Comparison of ENCODE assay signal across 10 cellular contexts in genomic region chr6:7241709-7242645, GRCh38.
DNase-seq lines count a peak whose midpoint lies in the region; ATAC-seq and FAIRE-seq lines count a peak whose summit lies in the region.
"Had no signal": no experiment of that assay in that cellular context is flagged by ENCODE, and none has a peak within 500 bp of the region (broad histone marks: within the 10 kb centered on the region; RNA-seq: fewer than 3 reads in every experiment).

No MANE protein-coding gene starts in this region.

- H3K27ac ChIP-seq in BLaER1 treated with 17β-estradiol and CSF1 and Interleukin-3, amounts not matched to agents 10 nM and 100 nM = peak overlapping the region in 9 of 11 experiments; percentile 36 to 85 (median 58); a peak in 15 of 22 replicates
- peak overlapping the region; percentile 30 for H3K27ac ChIP-seq in duodenal mucosa (ENCODE audit: low read depth, low read length)
- H3K27ac ChIP-seq: SJCRH30 had no signal

- H3K27ac Mint-ChIP-seq in naive B cell = peak overlapping the region in 5 of 6 donors; percentile 13 to 90 (median 75)

- H3K4me1 Mint-ChIP-seq in naive B cell = peaks cover 16 to 31% (median 28%) of the 10 kb centered on the region in 3 donors

- no peaks in the 10 kb centered on the region for H3K9me3 Mint-ChIP-seq in naive B cell
- H3K9me3 Mint-ChIP-seq: IgD-negative memory B cell had no signal

- peak overlapping the region in 2 of 10 experiments; percentile 6 to 14; a peak in 2 of 20 replicates for H3K4me3 ChIP-seq in BLaER1 treated with 17β-estradiol and CSF1 and Interleukin-3, amounts not matched to agents 10 nM and 100 nM
- H3K4me3 ChIP-seq in duodenal mucosa (ENCODE audit: low read depth in 1 of 2, low read length in 2 of 2) = peak overlapping the region in 1 of 2 donors; percentile 18
- H3K4me3 ChIP-seq: SJCRH30 had no signal

- H3K4me1 ChIP-seq in BLaER1 treated with 17β-estradiol and CSF1 and Interleukin-3, amounts not matched to agents 10 nM and 100 nM = peaks cover 52 to 78% (median 63%) of the 10 kb centered on the region in 10 experiments
- H3K4me1 ChIP-seq in duodenal mucosa (ENCODE audit: control insufficient read depth in 1 of 2, insufficient read depth in 2 of 2, low read length in 2 of 2) = peaks cover 36 to 38% of the 10 kb centered on the region in 2 donors

- no peaks in the 10 kb centered on the region for H3K36me3 Mint-ChIP-seq in naive B cell
- H3K36me3 Mint-ChIP-seq: IgD-negative memory B cell had no signal

- no peaks in the 10 kb centered on the region for H3K27me3 ChIP-seq in BLaER1 treated with 17β-estradiol and CSF1 and Interleukin-3, amounts not matched to agents 10 nM and 100 nM
- no peaks in the 10 kb centered on the region for H3K27me3 ChIP-seq in duodenal mucosa (ENCODE audit: control insufficient read depth in 1 of 2, insufficient read depth in 2 of 2, low read length in 2 of 2)
- H3K27me3 ChIP-seq: SJCRH30 had no signal

- H3K9me3 ChIP-seq in BLaER1 treated with 17β-estradiol and CSF1 and Interleukin-3, amounts not matched to agents 10 nM and 100 nM (replicated peaks in 1 of 11) = no peaks in the 10 kb centered on the region
- H3K9me3 ChIP-seq in duodenal mucosa (ENCODE audit: control insufficient read depth in 1 of 2, low read length in 2 of 2) = no peaks in the 10 kb centered on the region
- H3K9me3 ChIP-seq: SJCRH30 had no signal

- intact Hi-C loops in posterior vena cava (cut with DNase I) = loop anchor here (10.0 kb wide), 2 partner anchors 137 to 517 kb away; partner anchors contain the start of gene RREB1 (in 1 of the 2)

- no peak for ATAC-seq in naive B cell (ENCODE audit: low read depth in 2 of 2)
- no peak for ATAC-seq in HG03159 (IDR thresholded peaks at IDR 0.05; ENCODE audit: unreplicated experiment)

- H4K20me1 ChIP-seq in BLaER1 treated with 17β-estradiol and CSF1 and Interleukin-3, amounts not matched to agents 10 nM and 100 nM = peaks cover 0 to 79% (median 46%) of the 10 kb centered on the region in 11 experiments; a peak in 14 of 22 replicates

- H3K27me3 Mint-ChIP-seq in naive B cell = no peaks in the 10 kb centered on the region
- H3K27me3 Mint-ChIP-seq: IgD-negative memory B cell had no signal

- H3K4me2 ChIP-seq in BLaER1 treated with 17β-estradiol and CSF1 and Interleukin-3, amounts not matched to agents 10 nM and 100 nM = peak overlapping the region; percentile 13 to 97 (median 54); a peak in 21 of 22 replicates

- H3K4me3 Mint-ChIP-seq in naive B cell = no peak overlapping the region

- H3K9ac ChIP-seq in BLaER1 treated with 17β-estradiol and CSF1 and Interleukin-3, amounts not matched to agents 10 nM and 100 nM = peak overlapping the region in 9 of 11 experiments; percentile 6 to 80 (median 42); a peak in 13 of 22 replicates
- peak overlapping the region in 1 of 2 donors; percentile 44 for H3K9ac ChIP-seq in duodenal mucosa (ENCODE audit: low read depth in 1 of 2, low read length in 2 of 2)

- FAIRE-seq in frontal cortex (lab: Jason Lieb, UNC) = no peak

- peak; percentile 73 for DNase-seq in HuH-7 (ENCODE audit: low spot score)
- no peak for DNase-seq in naive B cell
- no peak for DNase-seq in frontal cortex (ENCODE audit: low spot score in 2 of 2)
- no peak for DNase-seq in posterior vena cava (ENCODE audit: low spot score)
- no peak for DNase-seq in NCI-H524 treated with DMSO at 0.1 percent for 48 hours (lab: John Stamatoyannopoulos, UW)

- peaks cover 50 to 79% (median 64%) of the 10 kb centered on the region in 11 experiments for H3K36me3 ChIP-seq in BLaER1 treated with 17β-estradiol and CSF1 and Interleukin-3, amounts not matched to agents 10 nM and 100 nM
- H3K36me3 ChIP-seq in duodenal mucosa (ENCODE audit: control insufficient read depth in 1 of 2, insufficient read depth in 2 of 2, low read length in 2 of 2) = peaks cover 16 to 50% of the 10 kb centered on the region in 2 donors
- H3K36me3 ChIP-seq: SJCRH30 had no signal
